14 cellular contexts compared by ENCODE assay signal in genomic region chr10:4315529-4315928, GRCh38.
DNase-seq lines count a peak whose midpoint lies in the region; ATAC-seq, FAIRE-seq and TF ChIP-seq lines count a peak whose summit lies in the region.
"Had no signal": no experiment of that assay in that cellular context is flagged by ENCODE, and none has a peak within 500 bp of the region (broad histone marks: within the 10 kb centered on the region; RNA-seq: fewer than 3 reads in every experiment).

No MANE protein-coding gene starts in this region.

- H3K9me3 ChIP-seq in H1 (ENCODE audit: insufficient read depth in 2 of 2, low read depth in 1 of 2, low read length in 1 of 2) (no peaks in the 10 kb centered on the region), thoracic aorta (no peaks in the 10 kb centered on the region)
- H3K9me3 ChIP-seq: ascending aorta had no signal

- no peaks in the 10 kb centered on the region for H4K20me1 ChIP-seq in H1 (replicated peaks in 1 of 2; ENCODE audit: control insufficient read depth in 1 of 2, insufficient read depth in 2 of 2, low read length in 2 of 2)

- no peak overlapping the region for H3K9ac ChIP-seq in H1 (replicated peaks in 1 of 4; ENCODE audit: extremely low read depth in 1 of 4, low read depth in 3 of 4, low read length in 3 of 4)

- H2BK20ac ChIP-seq in H1 (ENCODE audit: low read length) = no peak overlapping the region

- H2AFZ ChIP-seq in H1 (ENCODE audit: low read length) = 0 out of 2 replicates have a peak overlapping the region, but pooled peaks have one; percentile 84

- TF ChIP-seq EP300 in H1 (IDR thresholded peaks at IDR 0.05; ENCODE audit: borderline replicate concordance in 1 of 2, low read depth in 2 of 2, low read length in 2 of 2) = no peak

- H3K79me2 ChIP-seq in H1 (ENCODE audit: control insufficient read depth in 1 of 2, insufficient read depth in 2 of 2, low read length in 2 of 2) = no peaks in the 10 kb centered on the region

- H4K91ac ChIP-seq in H1 (replicated peaks; ENCODE audit: insufficient read length, low read length) = no peak overlapping the region

- no peak overlapping the region for H3K18ac ChIP-seq in H1 (ENCODE audit: extremely low read depth, low read length)

- H2BK15ac ChIP-seq in H1 (ENCODE audit: low read length) = no peak overlapping the region

- peak; percentile 53 for DNase-seq in NCI-H2227 (lab: John Stamatoyannopoulos, UW; ENCODE audit: unreplicated experiment)
- DNase-seq in H1 (ENCODE audit: low read depth in 1 of 2, low spot score in 2 of 2) = no peak
- DNase-seq in left kidney (ENCODE audit: low read depth, low spot score) = peak; percentile 38
- no peak for DNase-seq in thoracic aorta (ENCODE audit: low spot score)
- no peak for DNase-seq in SIG-M5 (lab: John Stamatoyannopoulos, UW)
- no peak for DNase-seq in cortex of kidney (lab: John Stamatoyannopoulos, UW)
- DNase-seq in ACHN = no peak
- DNase-seq: activated T-cell treated with anti-CD3 and anti-CD28 coated beads, Interleukin-2, amount 50 U/mL, for 1 hour; KBM-7; mesendoderm; PC-3 had no signal

- POLR2A ChIA-PET in H1 (lab: Charles Lee; ENCODE audit: partially characterized antibody) = no interaction called here

- CTCF ChIA-PET in H1 (lab: Charles Lee; ENCODE audit: partially characterized antibody) = interaction anchor here (0.7 kb wide), 1 partner anchor 878 kb away, joined by 5 read pairs; no protein-coding TSS in a partner anchor

- H3K27me3 ChIP-seq in H1 (replicated peaks in 1 of 4; ENCODE audit: control insufficient read depth in 3 of 4, extremely low read depth in 1 of 4, insufficient read depth in 3 of 4, low read length in 3 of 4) (no peaks in the 10 kb centered on the region), thoracic aorta (replicated peaks; ENCODE audit: insufficient read depth) (no peaks in the 10 kb centered on the region)
- H3K27me3 ChIP-seq: ascending aorta had no signal

- FAIRE-seq in H1 (lab: Jason Lieb, UNC) = no peak
- FAIRE-seq: GM12892 had no signal

- H4K5ac ChIP-seq in H1 (ENCODE audit: insufficient read length, low read depth, low read length) = no peak overlapping the region

- no peaks in the 10 kb centered on the region for H3K79me1 ChIP-seq in H1 (ENCODE audit: low read depth, low read length)

- H3K23ac ChIP-seq in H1 (ENCODE audit: insufficient read length) = no peak overlapping the region

- no peak overlapping the region for H3K4me2 ChIP-seq in H1 (ENCODE audit: insufficient read depth in 1 of 2, low read depth in 2 of 2, low read length in 2 of 2)

- H3K27ac ChIP-seq in H1 (ENCODE audit: low read depth, low read length) (no peak overlapping the region), thoracic aorta (peak overlapping the region in 1 of 2 donors; percentile 34)

- H3K23me2 ChIP-seq in H1 (ENCODE audit: low read depth, low read length) = no peaks in the 10 kb centered on the region

- no peak overlapping the region for H3K14ac ChIP-seq in H1 (ENCODE audit: insufficient read length)

- in situ Hi-C loops in ACHN (cut with HindIII; ENCODE audit: low pct_ligation_motif_present, low pct_unique_long_range_greater_than_20kb, low sequenced_read_pairs) = no loop called here

- H4K8ac ChIP-seq in H1 (ENCODE audit: extremely low read depth, insufficient read depth, low read length) = no peak overlapping the region

- no peak overlapping the region for H2BK5ac ChIP-seq in H1 (ENCODE audit: low read depth, low read length)

- H3K36me3 ChIP-seq in H1 (ENCODE audit: control insufficient read depth in 2 of 4, insufficient read depth in 4 of 4, low read length in 3 of 4) = no peaks in the 10 kb centered on the region
- H3K36me3 ChIP-seq in thoracic aorta = no peaks in the 10 kb centered on the region
- H3K36me3 ChIP-seq: ascending aorta had no signal

- no peak overlapping the region for H3K4ac ChIP-seq in H1 (replicated peaks; ENCODE audit: insufficient read length, low read depth, low read length)

- H3K4me3 ChIP-seq in H1 (ENCODE audit: extremely low read depth in 1 of 4, insufficient read depth in 2 of 4, low read depth in 3 of 4, low read length in 4 of 4) = no peak overlapping the region
- H3K4me3 ChIP-seq in thoracic aorta = peak overlapping the region; percentile 16
- H3K4me3 ChIP-seq: skin epidermis had no signal

- TF ChIP-seq CTCF in H1 (IDR thresholded peaks at IDR 0.05; ENCODE audit: control extremely low read depth in 1 of 3, insufficient read depth in 1 of 3, low read depth in 1 of 3, low read length in 3 of 3) (no peak), thoracic aorta (IDR thresholded peaks at IDR 0.05) (no peak)

- ATAC-seq in thoracic aorta (ENCODE audit: insufficient number of reproducible peaks, low FRiP score, low read depth) = peak; percentile 63
- ATAC-seq: PC-3 had no signal

- H3K56ac ChIP-seq in H1 (replicated peaks; ENCODE audit: insufficient read length, low read depth, low read length) = no peak overlapping the region

- H3K4me1 ChIP-seq in H1 (replicated peaks in 1 of 4; ENCODE audit: control insufficient read depth in 3 of 4, insufficient read depth in 4 of 4, low read length in 3 of 4) (no peaks in the 10 kb centered on the region), thoracic aorta (ENCODE audit: control insufficient read depth in 1 of 2, low read depth in 2 of 2) (peaks cover 14 to 31% of the 10 kb centered on the region in 2 donors)

- no peak for TF ChIP-seq RAD21 in H1 (IDR thresholded peaks at IDR 0.05 in 1 of 2, conservative IDR thresholded peaks at IDR 0.05 in 1 of 2; ENCODE audit: low read depth in 2 of 2, low read length in 2 of 2)

- H2BK120ac ChIP-seq in H1 (replicated peaks; ENCODE audit: low read depth, low read length) = no peak overlapping the region

- no peak overlapping the region for H2BK12ac ChIP-seq in H1 (ENCODE audit: low read depth, low read length)

- 93% methylated on average over 4 of the region's 4 CpGs; no CpG with 5 or more reads in 1 of the 2 experiments for WGBS in H1 (ENCODE audit: extremely low coverage in 1 of 2, insufficient coverage in 1 of 2, insufficient read length in 1 of 2, insufficient replicate concordance in 2 of 2, low coverage in 1 of 2, low lambda C conversion rate in 2 of 2, missing lambda C conversion rate in 1 of 2), 2 experiments

- H2AK5ac ChIP-seq in H1 (ENCODE audit: low read depth, low read length) = no peak overlapping the region

- TF ChIP-seq POLR2A in H1 (IDR thresholded peaks at IDR 0.05; ENCODE audit: control extremely low read depth in 1 of 2, low read depth in 2 of 2, low read length in 2 of 2) = no peak

TF ChIP-seq in H1, 55 proteins besides CTCF, POLR2A, EP300 and RAD21 (continues in another document):
- TF ChIP-seq TAF7 (optimal IDR thresholded peaks at IDR 0.05; ENCODE audit: borderline replicate concordance, low read depth, low read length) = no peak
- TF ChIP-seq TAF1 (IDR thresholded peaks at IDR 0.05; ENCODE audit: low read depth, low read length) = no peak
- no peak for TF ChIP-seq SIX5 (IDR thresholded peaks at IDR 0.05; ENCODE audit: low read depth, low read length)
- no peak for TF ChIP-seq SP4 (IDR thresholded peaks at IDR 0.05; ENCODE audit: low read length)
- TF ChIP-seq TBP (IDR thresholded peaks at IDR 0.05; ENCODE audit: low read depth, low read length) = no peak
- TF ChIP-seq BRCA1 (IDR thresholded peaks at IDR 0.05; ENCODE audit: low read depth, low read length) = no peak
- no peak for TF ChIP-seq ZNF274 (IDR thresholded peaks at IDR 0.05; ENCODE audit: borderline replicate concordance, extremely low read depth, low read length)
- no peak for TF ChIP-seq ASH2L (IDR thresholded peaks at IDR 0.05; ENCODE audit: low read length)
- TF ChIP-seq, protein P1, sequence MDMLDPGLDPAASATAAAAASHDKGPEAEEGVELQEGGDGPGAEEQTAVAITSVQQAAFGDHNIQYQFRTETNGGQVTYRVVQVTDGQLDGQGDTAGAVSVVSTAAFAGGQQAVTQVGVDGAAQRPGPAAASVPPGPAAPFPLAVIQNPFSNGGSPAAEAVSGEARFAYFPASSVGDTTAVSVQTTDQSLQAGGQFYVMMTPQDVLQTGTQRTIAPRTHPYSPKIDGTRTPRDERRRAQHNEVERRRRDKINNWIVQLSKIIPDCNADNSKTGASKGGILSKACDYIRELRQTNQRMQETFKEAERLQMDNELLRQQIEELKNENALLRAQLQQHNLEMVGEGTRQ (IDR thresholded peaks at IDR 0.05; ENCODE audit: low read length) = no peak
- TF ChIP-seq MAFK (IDR thresholded peaks at IDR 0.05; ENCODE audit: low read depth, low read length) = no peak
- no peak for TF ChIP-seq CBX8 (IDR thresholded peaks at IDR 0.05; ENCODE audit: borderline replicate concordance, low read depth, low read length)
- no peak for TF ChIP-seq JUN (IDR thresholded peaks at IDR 0.05; ENCODE audit: low read depth, low read length)

Comparison
In these comparisons a context has a peak if more than half of its experiments do, and no peak if none do; other contexts are left out.
1. DNase-seq: peak in NCI-H2227 (single experiment) and left kidney (single experiment); none in H1 (0 of 2), thoracic aorta (single experiment), SIG-M5 (single experiment), cortex of kidney (single experiment) and ACHN (single experiment).